ENCODE assay signal across 1 cellular context in genomic region chr7:116405810-116406209, GRCh38.
TF ChIP-seq lines count a peak whose summit lies in the region.

No MANE protein-coding gene starts in this region.

TF ChIP-seq in IMR-90, 13 proteins besides CTCF, POLR2A, EP300 and RAD21 (continued from another document):
- TF ChIP-seq ELK1 (IDR thresholded peaks at IDR 0.05; ENCODE audit: borderline replicate concordance, low read depth, low read length): no peak
- no peak for TF ChIP-seq MXI1 (IDR thresholded peaks at IDR 0.05; ENCODE audit: borderline replicate concordance, low read depth, low read length)
- TF ChIP-seq BHLHE40 (IDR thresholded peaks at IDR 0.05; ENCODE audit: low read depth, low read length): no peak
- TF ChIP-seq MAZ (IDR thresholded peaks at IDR 0.05; ENCODE audit: borderline replicate concordance, low read depth, low read length): no peak
- no peak for TF ChIP-seq CEBPB (IDR thresholded peaks at IDR 0.05; ENCODE audit: low read depth, low read length)
